Comparison of ENCODE assay signal across 1 cellular context in genomic region chr19:44661904-44662303, GRCh38.
TF ChIP-seq lines count a peak whose summit lies in the region.

No MANE protein-coding gene starts in this region.

TF ChIP-seq in IMR-90, 13 proteins besides CTCF, POLR2A, EP300 and RAD21 (continued from another document):
- no peak for TF ChIP-seq BHLHE40 (IDR thresholded peaks at IDR 0.05; ENCODE audit: low read depth, low read length)
- TF ChIP-seq RFX5 (IDR thresholded peaks at IDR 0.05; ENCODE audit: low read depth, low read length): no peak
- no peak for TF ChIP-seq CHD1 (IDR thresholded peaks at IDR 0.05; ENCODE audit: low read depth, low read length)
